Comparison of ENCODE assay signal across 1 cellular context in genomic region chr1:79519084-79519760, GRCh38.
TF ChIP-seq lines count a peak whose summit lies in the region.

No MANE protein-coding gene starts in this region.

TF ChIP-seq in WTC11, 78 proteins besides CTCF, POLR2A, EP300 and RAD21 (continued from another document):
- TF ChIP-seq ZNF512 (CRISPR knock-in tag; IDR thresholded peaks at IDR 0.05; ENCODE audit: borderline replicate concordance) = no peak
- no peak for TF ChIP-seq ATF6 (CRISPR knock-in tag; IDR thresholded peaks at IDR 0.05)
- no peak for TF ChIP-seq GRHL2 (CRISPR knock-in tag; IDR thresholded peaks at IDR 0.05; ENCODE audit: insufficient replicate concordance, severe bottlenecking)
- no peak for TF ChIP-seq ELF4 (CRISPR knock-in tag; IDR thresholded peaks at IDR 0.05; ENCODE audit: low read depth)
- TF ChIP-seq JUN (CRISPR knock-in tag; IDR thresholded peaks at IDR 0.05) = no peak
- no peak for TF ChIP-seq NFE2L1 (CRISPR knock-in tag; IDR thresholded peaks at IDR 0.05)
- TF ChIP-seq HMGA2 (CRISPR knock-in tag; IDR thresholded peaks at IDR 0.05) = no peak
- no peak for TF ChIP-seq KAT7 (CRISPR knock-in tag; IDR thresholded peaks at IDR 0.05; ENCODE audit: borderline replicate concordance)
- no peak for TF ChIP-seq OVOL2 (CRISPR knock-in tag; IDR thresholded peaks at IDR 0.05; ENCODE audit: borderline replicate concordance)
- no peak for TF ChIP-seq FOXK1 (CRISPR knock-in tag; IDR thresholded peaks at IDR 0.05)
- TF ChIP-seq SOX15 (CRISPR knock-in tag; IDR thresholded peaks at IDR 0.05) = no peak
